In the genomic region with DNA sequence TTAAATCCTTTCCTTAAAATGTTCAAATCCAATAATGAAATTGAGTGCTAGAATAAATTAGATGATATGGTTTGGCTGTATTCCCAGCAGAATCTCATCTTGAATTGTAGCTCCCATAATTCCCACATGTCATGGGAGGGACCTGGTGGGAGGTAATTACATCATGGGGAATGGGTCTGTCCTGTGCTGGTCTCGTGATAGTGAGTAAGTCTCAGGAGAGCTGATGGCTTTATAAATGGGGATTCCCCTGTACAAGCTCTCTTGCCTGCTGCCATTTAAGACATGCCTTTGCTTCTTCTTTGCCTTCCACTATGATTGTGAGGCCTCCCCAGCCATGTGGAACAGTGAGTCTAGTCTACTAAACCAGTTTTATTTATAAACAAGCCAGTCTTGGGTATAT, we compare ENCODE assay signal across 27 cellular contexts.
"Had no signal": no experiment of that assay in that cellular context is flagged by ENCODE, and none has a peak within 500 bp of the region (broad histone marks: within the 10 kb centered on the region; RNA-seq: fewer than 3 reads in every experiment).

No MANE protein-coding gene starts in this region.

- ATAC-seq: activated CD8-positive, alpha-beta T cell treated with anti-CD3 and anti-CD28 coated beads for 36 hours; activated T-cell treated with anti-CD3 and anti-CD28 coated beads, Interleukin-2, amount 50 U/mL, for 72 hours; activated T-helper 17 cell treated with anti-CD3 and anti-CD28 coated beads, Interleukin-2, amount 50 U/mL, for 72 hours; PC-3 had no signal

- H3K9me3 ChIP-seq: ascending aorta, MG63, Peyer's patch, SJSA1 had no signal

- H3K27me3 ChIP-seq: ascending aorta, MG63, Peyer's patch, SJSA1 had no signal

- H3K4me1 ChIP-seq: ascending aorta, Peyer's patch, SJSA1 had no signal

- H3K9me3 Mint-ChIP-seq: activated CD4-positive, alpha-beta T cell treated with anti-CD3 and anti-CD28 coated beads, Interleukin-2, amount 10 ng/mL, durations not matched to agents 24 days and 14 days; activated CD8-positive, alpha-beta T cell treated with anti-CD3 and anti-CD28 coated beads for 36 hours; activated naive CD4-positive, alpha-beta T cell treated with anti-CD3 and anti-CD28 coated beads, Interleukin-2, amount 50 U/mL, for 24 hours; activated naive CD8-positive, alpha-beta T cell treated with anti-CD3 and anti-CD28 coated beads, Interleukin-2, amount 10 ng/mL, durations not matched to agents 7 days and 5 days; activated T-helper 17 cell treated with anti-CD3 and anti-CD28 coated beads, Interleukin-2, amount 50 U/mL, for 72 hours had no signal

- H3K4me3 Mint-ChIP-seq: activated CD4-positive, alpha-beta T cell treated with anti-CD3 and anti-CD28 coated beads, Interleukin-2, amount 10 ng/mL, durations not matched to agents 24 days and 14 days; activated CD8-positive, alpha-beta T cell treated with anti-CD3 and anti-CD28 coated beads for 36 hours; activated naive CD4-positive, alpha-beta T cell treated with anti-CD3 and anti-CD28 coated beads, Interleukin-2, amount 50 U/mL, for 24 hours; activated naive CD8-positive, alpha-beta T cell treated with anti-CD3 and anti-CD28 coated beads, Interleukin-2, amount 10 ng/mL, durations not matched to agents 7 days and 5 days; activated T-cell treated with anti-CD3 and anti-CD28 coated beads, Interleukin-2, amount 50 U/mL, for 72 hours; activated T-helper 17 cell treated with anti-CD3 and anti-CD28 coated beads, Interleukin-2, amount 50 U/mL, for 72 hours had no signal

- H3K27ac Mint-ChIP-seq: activated CD4-positive, alpha-beta T cell treated with anti-CD3 and anti-CD28 coated beads, Interleukin-2, amount 10 ng/mL, durations not matched to agents 24 days and 14 days; activated CD8-positive, alpha-beta T cell treated with anti-CD3 and anti-CD28 coated beads for 36 hours; activated naive CD4-positive, alpha-beta T cell treated with anti-CD3 and anti-CD28 coated beads, Interleukin-2, amount 50 U/mL, for 24 hours; activated naive CD8-positive, alpha-beta T cell treated with anti-CD3 and anti-CD28 coated beads, Interleukin-2, amount 10 ng/mL, durations not matched to agents 7 days and 5 days; activated T-cell treated with anti-CD3 and anti-CD28 coated beads, Interleukin-2, amount 50 U/mL, for 72 hours; activated T-helper 17 cell treated with anti-CD3 and anti-CD28 coated beads, Interleukin-2, amount 50 U/mL, for 72 hours had no signal

- H3K4me3 ChIP-seq: ascending aorta, MG63, Peyer's patch, SJSA1 had no signal

- H3K4me1 Mint-ChIP-seq: activated CD4-positive, alpha-beta T cell treated with anti-CD3 and anti-CD28 coated beads, Interleukin-2, amount 10 ng/mL, durations not matched to agents 24 days and 14 days; activated naive CD4-positive, alpha-beta T cell treated with anti-CD3 and anti-CD28 coated beads, Interleukin-2, amount 50 U/mL, for 24 hours; activated naive CD8-positive, alpha-beta T cell treated with anti-CD3 and anti-CD28 coated beads, Interleukin-2, amount 10 ng/mL, durations not matched to agents 7 days and 5 days; activated T-helper 17 cell treated with anti-CD3 and anti-CD28 coated beads, Interleukin-2, amount 50 U/mL, for 72 hours had no signal

- DNase-seq: activated CD4-positive, alpha-beta T cell treated with anti-CD3 and anti-CD28 coated beads, Interleukin-2, amount 10 ng/mL, durations not matched to agents 24 days and 14 days; activated CD4-positive, alpha-beta T cell treated with anti-CD3 and anti-CD28 coated beads, Interleukin-2, amount 50 U/mL, for 4 hours; activated CD8-positive, alpha-beta T cell treated with anti-CD3 and anti-CD28 coated beads for 36 hours; activated gamma-delta T cell; activated naive CD4-positive, alpha-beta T cell treated with Interleukin-2 at 50 U/mL for 16 hours; activated naive CD8-positive, alpha-beta T cell treated with anti-CD3 and anti-CD28 coated beads, Interleukin-2, amount 10 ng/mL, durations not matched to agents 7 days and 5 days; activated T-cell treated with anti-CD3 and anti-CD28 coated beads, Interleukin-2, amount 50 U/mL, for 1 hour; activated T-cell treated with anti-CD3 and anti-CD28 coated beads, Interleukin-2, amount 50 U/mL, for 72 hours; amygdala; Kasumi-1; KG1; MG63; NCI-H1048; NCI-H1436 treated with DMSO at 0.1 percent for 48 hours; NCI-H1694 treated with DMSO at 0.1 percent for 48 hours; NCI-H2029; NCI-H345; NCI-H524 treated with DMSO at 0.1 percent for 48 hours; PC-3; Peyer's patch; RPMI8226; SHP77 treated with DMSO at 0.1 percent for 48 hours; T1000 had no signal

- H3K27me3 Mint-ChIP-seq: activated CD4-positive, alpha-beta T cell treated with anti-CD3 and anti-CD28 coated beads, Interleukin-2, amount 10 ng/mL, durations not matched to agents 24 days and 14 days; activated CD8-positive, alpha-beta T cell treated with anti-CD3 and anti-CD28 coated beads for 36 hours; activated naive CD4-positive, alpha-beta T cell treated with anti-CD3 and anti-CD28 coated beads, Interleukin-2, amount 50 U/mL, for 24 hours; activated naive CD8-positive, alpha-beta T cell treated with anti-CD3 and anti-CD28 coated beads, Interleukin-2, amount 10 ng/mL, durations not matched to agents 7 days and 5 days; activated T-helper 17 cell treated with anti-CD3 and anti-CD28 coated beads, Interleukin-2, amount 50 U/mL, for 72 hours had no signal

- H3K36me3 ChIP-seq: ascending aorta, MG63, Peyer's patch, SJSA1 had no signal

- H3K36me3 Mint-ChIP-seq: activated naive CD4-positive, alpha-beta T cell treated with anti-CD3 and anti-CD28 coated beads, Interleukin-2, amount 50 U/mL, for 24 hours; activated naive CD8-positive, alpha-beta T cell treated with anti-CD3 and anti-CD28 coated beads, Interleukin-2, amount 10 ng/mL, durations not matched to agents 7 days and 5 days had no signal
